In genomic region chr20:4916991-4917881, GRCh38 we compare ENCODE assay signal across 13 cellular contexts.
DNase-seq lines count a peak whose midpoint lies in the region; ATAC-seq, FAIRE-seq and TF ChIP-seq lines count a peak whose summit lies in the region.
"Had no signal": no experiment of that assay in that cellular context is flagged by ENCODE, and none has a peak within 500 bp of the region (broad histone marks: within the 10 kb centered on the region; RNA-seq: fewer than 3 reads in every experiment).

No MANE protein-coding gene starts in this region.

- peaks cover 13% of the 10 kb centered on the region; the same call in 1 of the 2 replicates for H4K20me1 ChIP-seq in HepG2 (ENCODE audit: insufficient read depth, low read length)

- peaks cover 2% of the 10 kb centered on the region for H3K79me2 ChIP-seq in HepG2 (ENCODE audit: insufficient read depth, low read length)

- no peak for TF ChIP-seq POLR2A in HepG2 (IDR thresholded peaks at IDR 0.05; ENCODE audit: insufficient read depth in 1 of 2, low read depth in 2 of 2, low read length in 2 of 2)

- H3K4me1 Mint-ChIP-seq in Calu3 (ENCODE audit: low read depth, unreplicated experiment), result no peaks in the 10 kb centered on the region

- H3K4me1 ChIP-seq in ascending aorta, result peaks cover 4 to 18% of the 10 kb centered on the region in 2 donors
- peaks cover 29% of the 10 kb centered on the region for H3K4me1 ChIP-seq in HepG2 (ENCODE audit: insufficient read depth, low read length)

- DNase-seq in A172 (ENCODE audit: low spot score), result peak; percentile 74
- DNase-seq in HT1080 (ENCODE audit: low read depth), result peak; percentile 21
- DNase-seq in ascending aorta (ENCODE audit: low spot score in 2 of 2), result no peak
- no peak for DNase-seq in HepG2 (ENCODE audit: low spot score)
- no peak for DNase-seq in DMS153 (lab: John Stamatoyannopoulos, UW)
- DNase-seq in Calu3, result no peak
- DNase-seq: activated CD4-positive, CD25-positive, alpha-beta regulatory T cell; BE2C; NCI-H1694; stimulated activated CD4-positive, alpha-beta T cell treated with anti-CD3 and anti-CD28 coated beads, Interleukin-2, amount 100 ng/mL, for 24 hours had no signal

- intact Hi-C loops in ascending aorta (cut with DNase I) (loop anchor here (2.0 kb wide), 1 partner anchor 34 kb away; no protein-coding TSS in a partner anchor), HepG2 (cut with micrococcal nuclease; ENCODE audit: unreplicated experiment) (no loop called here), Calu3 (cut with micrococcal nuclease; ENCODE audit: unreplicated experiment) (no loop called here)

- no peaks in the 10 kb centered on the region for H3K36me3 Mint-ChIP-seq in Calu3 (ENCODE audit: insufficient read depth, unreplicated experiment)

- WGBS in HepG2 (ENCODE audit: low lambda C conversion rate), result 93% methylated on average over 8 of the region's 8 CpGs

- H3K27ac ChIP-seq in ascending aorta (peak overlapping the region; percentile 49 to 63), HepG2 (ENCODE audit: extremely low read length, insufficient read depth, low read length) (no peak overlapping the region)
- H3K27ac ChIP-seq: suprapubic skin had no signal

- H3K4me3 ChIP-seq in ascending aorta, result peak overlapping the region in 1 of 2 donors; percentile 1
- H3K4me3 ChIP-seq in HepG2 (replicated peaks in 1 of 3; ENCODE audit: insufficient read depth in 1 of 3, low read depth in 2 of 3, low read length in 3 of 3), result no peak overlapping the region
- H3K4me3 ChIP-seq: suprapubic skin had no signal

- H3K9me3 ChIP-seq in ascending aorta (no peaks in the 10 kb centered on the region), HepG2 (ENCODE audit: low read length) (no peaks in the 10 kb centered on the region)
- H3K9me3 ChIP-seq: BE2C, suprapubic skin had no signal

- CTCF ChIA-PET in HepG2 (lab: Yijun Ruan, JAX; ENCODE audit: low intra/inter-chr PET ratio, low total read pairs), result no interaction called here
- CTCF ChIA-PET in Calu3 (lab: Charles Lee), result interaction anchor here (0.9 kb wide), 1 partner anchor 26 kb away, joined by 3 read pairs; no protein-coding TSS in a partner anchor

- POLR2A ChIA-PET in HepG2 (lab: Yijun Ruan, JAX), result no interaction called here

- H3K36me3 ChIP-seq in ascending aorta (no peaks in the 10 kb centered on the region), HepG2 (replicated peaks in 1 of 2; ENCODE audit: control insufficient read depth in 1 of 2, insufficient read depth in 2 of 2, low read length in 2 of 2) (peaks cover 19 to 44% of the 10 kb centered on the region in 2 experiments; a peak in 4 of 5 replicates)
- H3K36me3 ChIP-seq: BE2C had no signal

- TF ChIP-seq CTCF in ascending aorta (IDR thresholded peaks at IDR 0.05), result peak; percentile 7 to 40 (median 26)
- TF ChIP-seq CTCF in HepG2 (CRISPR knock-in tag; IDR thresholded peaks at IDR 0.05), result no peak
- no peak for TF ChIP-seq CTCF in Calu3 (IDR thresholded peaks at IDR 0.05; ENCODE audit: unreplicated experiment)

- H3K9ac ChIP-seq in HepG2 (ENCODE audit: insufficient read depth, low read depth, low read length), result no peak overlapping the region

- ATAC-seq in HepG2, result peak; percentile 70
- ATAC-seq in HG02970 (IDR thresholded peaks at IDR 0.05; ENCODE audit: low FRiP score, unreplicated experiment), result no peak
- no peak for ATAC-seq in HG02588 (IDR thresholded peaks at IDR 0.05; ENCODE audit: unreplicated experiment)

- TF ChIP-seq RAD21 in HepG2 (CRISPR knock-in tag; IDR thresholded peaks at IDR 0.05), result no peak

- no peak overlapping the region for H3K27ac Mint-ChIP-seq in Calu3 (ENCODE audit: unreplicated experiment)

- no peak for FAIRE-seq in HepG2 (lab: Jason Lieb, UNC)

- H3K4me2 ChIP-seq in HepG2 (ENCODE audit: low read depth, low read length), result no peak overlapping the region

- H3K27me3 Mint-ChIP-seq in Calu3 (ENCODE audit: unreplicated experiment), result no peaks in the 10 kb centered on the region

- no peaks in the 10 kb centered on the region for H3K27me3 ChIP-seq in ascending aorta
- H3K27me3 ChIP-seq in HepG2 (ENCODE audit: control insufficient read depth in 1 of 2, insufficient read depth in 2 of 2, low read length in 2 of 2), result no peaks in the 10 kb centered on the region
- H3K27me3 ChIP-seq: BE2C, suprapubic skin had no signal

- no peak for TF ChIP-seq EP300 in HepG2 (IDR thresholded peaks at IDR 0.05; ENCODE audit: low read depth in 2 of 2, low read length in 2 of 2)
- no peak for TF ChIP-seq EP300 in HepG2 (CRISPR knock-in tag; IDR thresholded peaks at IDR 0.05; ENCODE audit: borderline replicate concordance)

- no peak overlapping the region for H3K4me3 Mint-ChIP-seq in Calu3 (ENCODE audit: low read depth, unreplicated experiment)

- BruUV-seq in HepG2 (replicated peaks; lab: Mats Ljungman, UMichigan) (no TSS peak), Calu3 (replicated peaks; lab: Mats Ljungman, UMichigan) (no TSS peak)

- no peaks in the 10 kb centered on the region for H3K9me3 Mint-ChIP-seq in Calu3 (ENCODE audit: low read depth, unreplicated experiment)

- in situ Hi-C loops in HepG2 (cut with HindIII; ENCODE audit: extremely low pct_ligation_motif_present, low pct_unique_long_range_greater_than_20kb), result no loop called here

- no peak overlapping the region for H2AFZ ChIP-seq in HepG2 (ENCODE audit: low read length)

TF ChIP-seq in HepG2, 621 proteins besides CTCF, POLR2A, EP300 and RAD21:
- no peak for TF ChIP-seq SP1 (IDR thresholded peaks at IDR 0.05)
- TF ChIP-seq SP1 (CRISPR knock-in tag; IDR thresholded peaks at IDR 0.05), result no peak
- TF ChIP-seq ZNF180 (CRISPR knock-in tag; IDR thresholded peaks at IDR 0.05; ENCODE audit: borderline replicate concordance, low read depth), result 0 out of 2 replicates have a peak, but pooled peaks have one; percentile 47
- TF ChIP-seq, protein P1, sequence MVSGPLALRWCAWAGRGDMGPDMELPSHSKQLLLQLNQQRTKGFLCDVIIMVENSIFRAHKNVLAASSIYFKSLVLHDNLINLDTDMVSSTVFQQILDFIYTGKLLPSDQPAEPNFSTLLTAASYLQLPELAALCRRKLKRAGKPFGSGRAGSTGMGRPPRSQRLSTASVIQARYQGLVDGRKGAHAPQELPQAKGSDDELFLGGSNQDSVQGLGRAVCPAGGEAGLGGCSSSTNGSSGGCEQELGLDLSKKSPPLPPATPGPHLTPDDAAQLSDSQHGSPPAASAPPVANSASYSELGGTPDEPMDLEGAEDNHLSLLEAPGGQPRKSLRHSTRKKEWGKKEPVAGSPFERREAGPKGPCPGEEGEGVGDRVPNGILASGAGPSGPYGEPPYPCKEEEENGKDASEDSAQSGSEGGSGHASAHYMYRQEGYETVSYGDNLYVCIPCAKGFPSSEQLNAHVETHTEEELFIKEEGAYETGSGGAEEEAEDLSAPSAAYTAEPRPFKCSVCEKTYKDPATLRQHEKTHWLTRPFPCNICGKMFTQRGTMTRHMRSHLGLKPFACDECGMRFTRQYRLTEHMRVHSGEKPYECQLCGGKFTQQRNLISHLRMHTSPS (CRISPR knock-in tag; IDR thresholded peaks at IDR 0.05; ENCODE audit: low read depth), result peak; percentile 47; the same call in 1 of the 2 replicates
- TF ChIP-seq NFKB2 (CRISPR knock-in tag; IDR thresholded peaks at IDR 0.05; ENCODE audit: borderline replicate concordance), result 0 out of 2 replicates have a peak, but pooled peaks have one; percentile 19
- no peak for TF ChIP-seq ZNF24 (IDR thresholded peaks at IDR 0.05)
- TF ChIP-seq ZNF263 (CRISPR knock-in tag; IDR thresholded peaks at IDR 0.05), result no peak
- TF ChIP-seq, protein P2, sequence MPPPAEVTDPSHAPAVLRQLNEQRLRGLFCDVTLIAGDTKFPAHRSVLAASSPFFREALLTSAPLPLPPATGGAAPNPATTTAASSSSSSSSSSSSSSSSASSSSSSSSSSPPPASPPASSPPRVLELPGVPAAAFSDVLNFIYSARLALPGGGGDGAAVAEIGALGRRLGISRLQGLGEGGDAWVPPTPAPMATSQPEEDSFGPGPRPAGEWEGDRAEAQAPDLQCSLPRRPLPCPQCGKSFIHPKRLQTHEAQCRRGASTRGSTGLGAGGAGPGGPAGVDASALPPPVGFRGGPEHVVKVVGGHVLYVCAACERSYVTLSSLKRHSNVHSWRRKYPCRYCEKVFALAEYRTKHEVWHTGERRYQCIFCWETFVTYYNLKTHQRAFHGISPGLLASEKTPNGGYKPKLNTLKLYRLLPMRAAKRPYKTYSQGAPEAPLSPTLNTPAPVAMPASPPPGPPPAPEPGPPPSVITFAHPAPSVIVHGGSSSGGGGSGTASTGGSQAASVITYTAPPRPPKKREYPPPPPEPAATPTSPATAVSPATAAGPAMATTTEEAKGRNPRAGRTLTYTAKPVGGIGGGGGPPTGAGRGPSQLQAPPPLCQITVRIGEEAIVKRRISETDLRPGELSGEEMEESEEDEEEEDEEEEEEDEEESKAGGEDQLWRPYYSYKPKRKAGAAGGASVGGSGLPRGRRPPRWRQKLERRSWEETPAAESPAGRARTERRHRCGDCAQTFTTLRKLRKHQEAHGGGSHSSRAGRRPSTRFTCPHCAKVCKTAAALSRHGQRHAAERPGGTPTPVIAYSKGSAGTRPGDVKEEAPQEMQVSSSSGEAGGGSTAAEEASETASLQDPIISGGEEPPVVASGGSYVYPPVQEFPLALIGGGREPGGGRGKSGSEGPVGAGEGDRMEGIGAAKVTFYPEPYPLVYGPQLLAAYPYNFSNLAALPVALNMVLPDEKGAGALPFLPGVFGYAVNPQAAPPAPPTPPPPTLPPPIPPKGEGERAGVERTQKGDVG (CRISPR knock-in tag; IDR thresholded peaks at IDR 0.05; ENCODE audit: borderline replicate concordance), result peak; percentile 45; the same call in 1 of the 2 replicates
- 0 out of 2 replicates have a peak, but pooled peaks have one; percentile 12 for TF ChIP-seq CERS6 (CRISPR knock-in tag; IDR thresholded peaks at IDR 0.05)
- no peak for TF ChIP-seq ISX (CRISPR knock-in tag; conservative IDR thresholded peaks at IDR 0.05)
- 0 out of 2 replicates have a peak, but pooled peaks have one; percentile 54 for TF ChIP-seq ZNF891 (CRISPR knock-in tag; IDR thresholded peaks at IDR 0.05)
- TF ChIP-seq, protein P3, sequence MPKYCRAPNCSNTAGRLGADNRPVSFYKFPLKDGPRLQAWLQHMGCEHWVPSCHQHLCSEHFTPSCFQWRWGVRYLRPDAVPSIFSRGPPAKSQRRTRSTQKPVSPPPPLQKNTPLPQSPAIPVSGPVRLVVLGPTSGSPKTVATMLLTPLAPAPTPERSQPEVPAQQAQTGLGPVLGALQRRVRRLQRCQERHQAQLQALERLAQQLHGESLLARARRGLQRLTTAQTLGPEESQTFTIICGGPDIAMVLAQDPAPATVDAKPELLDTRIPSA (CRISPR knock-in tag; IDR thresholded peaks at IDR 0.05; ENCODE audit: borderline replicate concordance), result no peak

Comparison
In these comparisons a context has a peak if more than half of its experiments do, and no peak if none do; other contexts are left out.
1. DNase-seq: peak in A172 (single experiment) and HT1080 (single experiment); none in ascending aorta (0 of 2), HepG2 (single experiment), DMS153 (single experiment) and Calu3 (single experiment).
2. CTCF ChIP-seq: peak in ascending aorta (3 of 3); none in HepG2 (single experiment) and Calu3 (single experiment).